ENCODE assay signal across 13 cellular contexts in genomic region chr18:48452863-48453323, GRCh38. TPM values are rescaled to one million over a fixed set of nuclear protein-coding genes. Genes with fewer than 3 reads are reported as not detected.
DNase-seq lines count a peak whose midpoint lies in the region; ATAC-seq and TF ChIP-seq lines count a peak whose summit lies in the region.
"Had no signal": no experiment of that assay in that cellular context is flagged by ENCODE, and none has a peak within 500 bp of the region (broad histone marks: within the 10 kb centered on the region; RNA-seq: fewer than 3 reads in every experiment).

No MANE protein-coding gene starts in this region.

- H3K14ac ChIP-seq in neuronal stem cell (ENCODE audit: low read length), result no peak overlapping the region

- WGBS in neuronal stem cell (ENCODE audit: extremely low coverage in 2 of 2, insufficient read length in 2 of 2, insufficient replicate concordance in 1 of 2), 2 donors, result no CpG with 5 or more reads among the region's 4 CpGs
- 3 to 6% methylated on average over 4 of the region's 4 CpGs for WGBS in aorta, 2 donors

- H2AFZ ChIP-seq in neuronal stem cell (ENCODE audit: low read length), result no peak overlapping the region

- ATAC-seq in aorta (ENCODE audit: low FRiP score), result peak; percentile 22
- no peak for ATAC-seq in GM18517 (IDR thresholded peaks at IDR 0.05; ENCODE audit: unreplicated experiment)
- ATAC-seq in stimulated activated naive B cell treated with anti-CD40 and anti-IgM and Interleukin-4, amounts not matched to agents 10 μg/mL and 1 μg/mL and 100 μg/mL, for 72 hours (replicated peaks), result no peak
- ATAC-seq: natural killer cell; stimulated activated naive CD8-positive, alpha-beta T cell treated with anti-CD3 and anti-CD28 coated beads, Interleukin-15, Interleukin-2, amounts not matched to agents 100 U/mL and 50 U/mL, for 24 hours had no signal

- H2BK5ac ChIP-seq in neuronal stem cell (ENCODE audit: low read length), result peak overlapping the region; percentile 17

- peak; percentile 15 to 42 for DNase-seq in cardiac muscle cell (ENCODE audit: low read depth in 1 of 2, low spot score in 1 of 2)
- DNase-seq in cardiac septum (ENCODE audit: low spot score), result no peak
- DNase-seq in fibroblast of the aortic adventitia (ENCODE audit: low read depth), result peak; percentile 30
- DNase-seq in neuronal stem cell (ENCODE audit: low spot score), result no peak
- DNase-seq in aorta, result peak; percentile 72 to 79
- DNase-seq in putamen (ENCODE audit: low spot score), result no peak
- DNase-seq in stimulated activated naive B cell treated with anti-CD40 and anti-IgM and Interleukin-4, amounts not matched to agents 10 μg/mL and 1 μg/mL and 100 μg/mL, for 72 hours, result no peak
- DNase-seq: activated naive CD8-positive, alpha-beta T cell treated with anti-CD3 and anti-CD28 coated beads, Interleukin-2, amount 10 ng/mL, durations not matched to agents 7 days and 5 days; natural killer cell; NCI-H1092 treated with DMSO at 0.1 percent for 48 hours; stimulated activated naive CD8-positive, alpha-beta T cell treated with anti-CD3 and anti-CD28 coated beads, Interleukin-15, Interleukin-2, amounts not matched to agents 100 U/mL and 50 U/mL, for 24 hours; T-helper 2 cell had no signal

- H3K9me3 ChIP-seq in cardiac muscle cell (ENCODE audit: low read depth), result no peaks in the 10 kb centered on the region
- no peaks in the 10 kb centered on the region for H3K9me3 ChIP-seq in neuronal stem cell (replicated peaks in 1 of 2; ENCODE audit: control insufficient read depth in 2 of 2, insufficient read depth in 1 of 2, low read depth in 1 of 2, low read length in 2 of 2)
- no peaks in the 10 kb centered on the region for H3K9me3 ChIP-seq in aorta (ENCODE audit: control insufficient read depth, low read length)

- H3K27ac ChIP-seq in cardiac muscle cell (no peak overlapping the region), neuronal stem cell (replicated peaks; ENCODE audit: low read length) (no peak overlapping the region), aorta (ENCODE audit: low read depth in 1 of 2, low read length in 2 of 2) (peak overlapping the region; percentile 25 to 45)

- no peak for TF ChIP-seq CTCF in cardiac muscle cell (IDR thresholded peaks at IDR 0.05; ENCODE audit: low read depth, low read length)
- TF ChIP-seq CTCF in fibroblast of the aortic adventitia (IDR thresholded peaks at IDR 0.05; ENCODE audit: insufficient read depth, low read length), result no peak

- H2BK12ac ChIP-seq in neuronal stem cell (ENCODE audit: low read length), result no peak overlapping the region

- H3K4ac ChIP-seq in neuronal stem cell (ENCODE audit: low read length), result no peak overlapping the region

- no peak overlapping the region for H3K23ac ChIP-seq in neuronal stem cell (ENCODE audit: low read depth, low read length, poor library complexity)

- H3K4me1 ChIP-seq in cardiac muscle cell (ENCODE audit: low read depth) (peaks cover 7% of the 10 kb centered on the region), neuronal stem cell (ENCODE audit: control insufficient read depth in 2 of 2, insufficient read depth in 1 of 2, low read depth in 1 of 2, low read length in 2 of 2) (peaks cover 0 to 9% of the 10 kb centered on the region in 2 donors), aorta (ENCODE audit: control insufficient read depth in 1 of 2, insufficient read depth in 2 of 2, low read length in 2 of 2) (no peaks in the 10 kb centered on the region)

- no peak overlapping the region for H2BK15ac ChIP-seq in neuronal stem cell (ENCODE audit: low read length)

- no peaks in the 10 kb centered on the region for H3K4me1 Mint-ChIP-seq in stimulated activated naive B cell treated with anti-CD40 and anti-IgM and Interleukin-4, amounts not matched to agents 10 μg/mL and 1 μg/mL and 100 μg/mL, for 72 hours

- no peak overlapping the region for H2BK120ac ChIP-seq in neuronal stem cell (ENCODE audit: low read depth, low read length)

- H4K8ac ChIP-seq in neuronal stem cell (ENCODE audit: low read depth, low read length), result no peak overlapping the region

- no peaks in the 10 kb centered on the region for H3K79me1 ChIP-seq in neuronal stem cell (ENCODE audit: low read depth, low read length)

- H2AK5ac ChIP-seq in neuronal stem cell (ENCODE audit: low read depth, low read length), result no peak overlapping the region

- no peaks in the 10 kb centered on the region for H3K9me3 Mint-ChIP-seq in stimulated activated naive B cell treated with anti-CD40 and anti-IgM and Interleukin-4, amounts not matched to agents 10 μg/mL and 1 μg/mL and 100 μg/mL, for 72 hours
- H3K9me3 Mint-ChIP-seq: activated naive CD8-positive, alpha-beta T cell treated with anti-CD3 and anti-CD28 coated beads, Interleukin-2, amount 10 ng/mL, durations not matched to agents 7 days and 5 days; natural killer cell had no signal

- H3K27me3 ChIP-seq in cardiac muscle cell (peaks cover 4% of the 10 kb centered on the region), neuronal stem cell (ENCODE audit: control insufficient read depth in 3 of 3, insufficient read depth in 3 of 3, low read depth in 1 of 3, low read length in 3 of 3) (peaks cover 0 to 8% (median 0%) of the 10 kb centered on the region in 3 experiments), aorta (ENCODE audit: control insufficient read depth in 1 of 2, insufficient read depth in 2 of 2, low read length in 1 of 2) (no peaks in the 10 kb centered on the region)

- H3K18ac ChIP-seq in neuronal stem cell (ENCODE audit: low read length), result peak overlapping the region; percentile 60

- H3K4me3 Mint-ChIP-seq in stimulated activated naive B cell treated with anti-CD40 and anti-IgM and Interleukin-4, amounts not matched to agents 10 μg/mL and 1 μg/mL and 100 μg/mL, for 72 hours, result no peak overlapping the region
- H3K4me3 Mint-ChIP-seq: activated naive CD8-positive, alpha-beta T cell treated with anti-CD3 and anti-CD28 coated beads, Interleukin-2, amount 10 ng/mL, durations not matched to agents 7 days and 5 days; natural killer cell had no signal

- H3K27ac Mint-ChIP-seq in stimulated activated naive B cell treated with anti-CD40 and anti-IgM and Interleukin-4, amounts not matched to agents 10 μg/mL and 1 μg/mL and 100 μg/mL, for 72 hours, result no peak overlapping the region
- H3K27ac Mint-ChIP-seq: activated naive CD8-positive, alpha-beta T cell treated with anti-CD3 and anti-CD28 coated beads, Interleukin-2, amount 10 ng/mL, durations not matched to agents 7 days and 5 days; natural killer cell had no signal

- intact Hi-C loops in cardiac septum (cut with DNase I), result no loop called here
- intact Hi-C loops in aorta (cut with DNase I), result no loop called here

- H3K36me3 Mint-ChIP-seq in stimulated activated naive B cell treated with anti-CD40 and anti-IgM and Interleukin-4, amounts not matched to agents 10 μg/mL and 1 μg/mL and 100 μg/mL, for 72 hours, result no peaks in the 10 kb centered on the region
- H3K36me3 Mint-ChIP-seq: activated naive CD8-positive, alpha-beta T cell treated with anti-CD3 and anti-CD28 coated beads, Interleukin-2, amount 10 ng/mL, durations not matched to agents 7 days and 5 days; natural killer cell had no signal

- peaks cover 63 to 82% of the 10 kb centered on the region in 2 donors for H3K27me3 Mint-ChIP-seq in stimulated activated naive B cell treated with anti-CD40 and anti-IgM and Interleukin-4, amounts not matched to agents 10 μg/mL and 1 μg/mL and 100 μg/mL, for 72 hours

- no peak overlapping the region for H3K9ac ChIP-seq in neuronal stem cell (ENCODE audit: low read depth, low read length, poor library complexity)

- H3K4me2 ChIP-seq in neuronal stem cell (ENCODE audit: insufficient read depth, low read length, poor library complexity, severe bottlenecking), result no peak overlapping the region

- H3K36me3 ChIP-seq in cardiac muscle cell (no peaks in the 10 kb centered on the region), neuronal stem cell (replicated peaks in 1 of 2; ENCODE audit: control insufficient read depth in 2 of 2, insufficient read depth in 2 of 2, low read length in 2 of 2) (no peaks in the 10 kb centered on the region), aorta (ENCODE audit: control insufficient read depth in 1 of 2, insufficient read depth in 2 of 2, low read length in 1 of 2) (no peaks in the 10 kb centered on the region)

- H4K91ac ChIP-seq in neuronal stem cell (ENCODE audit: low read depth, low read length, poor library complexity), result no peak overlapping the region

- no peak overlapping the region for H3K4me3 ChIP-seq in cardiac muscle cell
- no peak overlapping the region for H3K4me3 ChIP-seq in fibroblast of the aortic adventitia (ENCODE audit: low read depth, low read length)
- no peak overlapping the region for H3K4me3 ChIP-seq in neuronal stem cell (ENCODE audit: low read length in 2 of 2)
- H3K4me3 ChIP-seq in aorta (ENCODE audit: low read length in 2 of 2), result no peak overlapping the region

RNA-seq across cellular contexts. Expression of gene ZBTB7C, which starts 43.7 kb away (rescaled TPM):
- total RNA-seq in cardiac muscle cell, result 5.5 and 6.2 TPM in 2 replicates
- polyA plus RNA-seq in cardiac muscle cell, result 2.3 and 3.0 TPM in 2 replicates
- total RNA-seq in cardiac septum, result 8.0 TPM
- total RNA-seq in fibroblast of the aortic adventitia (ENCODE audit: low replicate concordance), result 0.09 and 0.41 TPM in 2 replicates
- 2.0 TPM for polyA plus RNA-seq in neuronal stem cell (2013, experiment 1 of 2)
- 1.9 TPM for polyA plus RNA-seq in neuronal stem cell (2013, experiment 2 of 2)
- total RNA-seq in aorta, result 10 to 100 TPM; 18.2 to 22.4 TPM
- 1 to 10 TPM in 1 of 2 donors, under 1 TPM in 1; 0.69 to 1.9 TPM for polyA plus RNA-seq in aorta
- total RNA-seq: activated naive CD8-positive, alpha-beta T cell treated with anti-CD3 and anti-CD28 coated beads, Interleukin-2, amount 10 ng/mL, durations not matched to agents 7 days and 5 days had no signal

Comparison
In these comparisons a context has a peak if more than half of its experiments do, and no peak if none do; other contexts are left out.
1. DNase-seq: peak in cardiac muscle cell (2 of 2), fibroblast of the aortic adventitia (single experiment) and aorta (2 of 2); none in cardiac septum (single experiment), neuronal stem cell (single experiment), putamen (single experiment) and stimulated activated naive B cell treated with anti-CD40 and anti-IgM and Interleukin-4, amounts not matched to agents 10 μg/mL and 1 μg/mL and 100 μg/mL, for 72 hours (single experiment).
2. H3K27ac ChIP-seq: peak in aorta (2 of 2); none in cardiac muscle cell (single experiment) and neuronal stem cell (single experiment).